In the genomic region with DNA sequence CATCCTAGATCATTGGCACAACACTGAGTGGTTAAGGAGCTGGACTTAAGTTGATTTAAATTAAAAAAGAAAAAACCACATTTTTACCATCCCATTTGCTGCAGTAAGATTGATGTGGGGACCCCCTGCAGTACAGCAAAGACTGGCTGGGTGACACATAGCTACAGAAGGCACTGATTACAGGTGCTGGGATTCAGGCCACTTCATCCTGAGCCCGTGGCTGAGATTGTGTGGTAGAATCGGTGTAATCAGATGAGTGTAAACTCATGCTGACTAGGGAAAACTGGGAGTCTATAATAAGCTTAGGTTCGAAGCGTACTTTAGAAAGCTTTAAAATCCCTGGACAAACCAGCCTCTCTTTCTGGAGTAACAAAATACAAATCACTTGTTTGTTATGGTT, we compare ENCODE assay signal across 14 cellular contexts.
DNase-seq lines count a peak whose midpoint lies in the region; ATAC-seq and TF ChIP-seq lines count a peak whose summit lies in the region.
"Had no signal": no experiment of that assay in that cellular context is flagged by ENCODE, and none has a peak within 500 bp of the region (broad histone marks: within the 10 kb centered on the region; RNA-seq: fewer than 3 reads in every experiment).

No MANE protein-coding gene starts in this region.

- no peak for TF ChIP-seq POLR2A in GM18505 (IDR thresholded peaks at IDR 0.05; ENCODE audit: borderline replicate concordance, extremely low read depth, insufficient read depth, insufficient read length)

- peak overlapping the region; percentile 78 for H3K27ac Mint-ChIP-seq in endodermal cell

- 64 to 67% methylated on average over 1 to 4 of the region's 4 CpGs for WGBS in endodermal cell (ENCODE audit: insufficient coverage in 1 of 2, insufficient read length in 1 of 2), 2 experiments

- CTCF ChIA-PET in GM10248 (lab: Yijun Ruan, JAX) = interaction anchor here (0.7 to 8.7 kb wide), 3 partner anchors 11 to 344 kb away, joined by 3 to 509 read pairs (median 4); no protein-coding TSS in a partner anchor

- H3K27me3 ChIP-seq in endodermal cell (ENCODE audit: control insufficient read depth, insufficient read depth, low read length, poor library complexity, severe bottlenecking) = no peaks in the 10 kb centered on the region

- no peak for ATAC-seq in GM18505 (IDR thresholded peaks at IDR 0.05; ENCODE audit: unreplicated experiment)
- ATAC-seq: HCT116 had no signal

- intact Hi-C loops in head of caudate nucleus (cut with DNase I) = no loop called here

- H3K36me3 Mint-ChIP-seq in endodermal cell (ENCODE audit: low read depth) = peaks cover 38% of the 10 kb centered on the region

- POLR2A ChIA-PET in GM10248 (lab: Yijun Ruan, JAX) = no interaction called here

- no peaks in the 10 kb centered on the region for H3K27me3 Mint-ChIP-seq in endodermal cell (ENCODE audit: insufficient read depth)
- H3K27me3 Mint-ChIP-seq: CD4-positive, alpha-beta memory T cell had no signal

- peaks cover 40% of the 10 kb centered on the region for H3K9me3 ChIP-seq in endodermal cell (ENCODE audit: control insufficient read depth, low read length)

- peaks cover 33% of the 10 kb centered on the region for H3K36me3 ChIP-seq in endodermal cell (ENCODE audit: control insufficient read depth, insufficient read depth, low read length)

- in situ Hi-C loops in astrocyte of the cerebellum (cut with HindIII; ENCODE audit: low sequenced_read_pairs) = no loop called here

- H3K4me3 Mint-ChIP-seq in endodermal cell = no peak overlapping the region
- H3K4me3 Mint-ChIP-seq: CD4-positive, alpha-beta memory T cell had no signal

- DNase-seq in NCI-H69 (lab: John Stamatoyannopoulos, UW) = peak; percentile 38
- DNase-seq in astrocyte of the cerebellum (ENCODE audit: low read depth) = peak; percentile 9
- DNase-seq in endodermal cell = peak; percentile 58
- DNase-seq in kidney glomerular epithelial cell (lab: John Stamatoyannopoulos, UW) = no peak
- no peak for DNase-seq in GM10248 (ENCODE audit: extremely low spot score)
- no peak for DNase-seq in head of caudate nucleus
- DNase-seq: C1 segment of cervical spinal cord; CD4-positive, alpha-beta memory T cell; DMS53; DMS79 treated with DMSO at 0.1 percent for 48 hours; GM23248; H7 had no signal

- no peak overlapping the region for H3K27ac ChIP-seq in endodermal cell (ENCODE audit: low read depth, low read length)
- H3K27ac ChIP-seq: GM23248 had no signal

- H3K9me3 Mint-ChIP-seq in endodermal cell = peaks cover 36% of the 10 kb centered on the region

- no peak overlapping the region for H3K9ac ChIP-seq in endodermal cell (ENCODE audit: extremely low read depth, low read length, poor library complexity, severe bottlenecking)
- H3K9ac ChIP-seq: GM23248 had no signal

- peaks cover 23% of the 10 kb centered on the region for H3K4me1 Mint-ChIP-seq in endodermal cell

- H3K4me3 ChIP-seq in astrocyte of the cerebellum (ENCODE audit: low read depth, low read length) (no peak overlapping the region), endodermal cell (ENCODE audit: low read length) (no peak overlapping the region)
- H3K4me3 ChIP-seq: GM23248 had no signal

- TF ChIP-seq CTCF in astrocyte of the cerebellum (IDR thresholded peaks at IDR 0.05; ENCODE audit: low read depth, low read length, missing control alignments) (no peak), endodermal cell (conservative IDR thresholded peaks at IDR 0.05) (no peak), GM10248 (IDR thresholded peaks at IDR 0.05; ENCODE audit: control extremely low read depth, extremely low read depth, low read depth, missing control alignments) (no peak)

- H3K4me1 ChIP-seq in endodermal cell (ENCODE audit: control insufficient read depth, insufficient read depth, low read length) = peaks cover 3% of the 10 kb centered on the region

Comparison
In these comparisons a context has a peak if more than half of its experiments do, and no peak if none do; other contexts are left out.
1. DNase-seq: peak in NCI-H69 (single experiment), astrocyte of the cerebellum (single experiment) and endodermal cell (single experiment); none in kidney glomerular epithelial cell (single experiment), GM10248 (single experiment) and head of caudate nucleus (0 of 42).